ENCODE assay signal across 1 cellular context in the genomic region with DNA sequence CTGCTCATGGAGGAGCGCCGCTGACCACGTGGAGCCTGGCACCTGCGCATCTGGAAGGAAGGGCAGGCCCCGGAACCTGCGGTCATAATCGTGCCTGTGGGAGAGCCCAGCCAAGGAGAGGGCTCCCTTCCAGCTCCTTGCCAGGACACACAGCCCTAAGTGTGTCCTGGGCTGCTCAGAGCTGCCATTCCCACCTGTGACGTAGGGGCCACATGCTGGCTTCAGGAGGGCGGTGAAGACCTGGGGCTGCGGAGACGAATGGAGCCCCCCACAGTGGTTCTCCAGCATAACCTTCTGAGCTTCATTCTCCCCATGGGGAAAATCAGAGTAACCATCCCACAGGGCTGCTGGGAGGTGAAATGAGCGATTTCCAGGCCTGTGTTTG.
TF ChIP-seq lines count a peak whose summit lies in the region.

No MANE protein-coding gene starts in this region.

TF ChIP-seq in K562, 482 proteins besides CTCF, POLR2A, EP300 and RAD21 (continued from another document):
- TF ChIP-seq, protein P1, sequence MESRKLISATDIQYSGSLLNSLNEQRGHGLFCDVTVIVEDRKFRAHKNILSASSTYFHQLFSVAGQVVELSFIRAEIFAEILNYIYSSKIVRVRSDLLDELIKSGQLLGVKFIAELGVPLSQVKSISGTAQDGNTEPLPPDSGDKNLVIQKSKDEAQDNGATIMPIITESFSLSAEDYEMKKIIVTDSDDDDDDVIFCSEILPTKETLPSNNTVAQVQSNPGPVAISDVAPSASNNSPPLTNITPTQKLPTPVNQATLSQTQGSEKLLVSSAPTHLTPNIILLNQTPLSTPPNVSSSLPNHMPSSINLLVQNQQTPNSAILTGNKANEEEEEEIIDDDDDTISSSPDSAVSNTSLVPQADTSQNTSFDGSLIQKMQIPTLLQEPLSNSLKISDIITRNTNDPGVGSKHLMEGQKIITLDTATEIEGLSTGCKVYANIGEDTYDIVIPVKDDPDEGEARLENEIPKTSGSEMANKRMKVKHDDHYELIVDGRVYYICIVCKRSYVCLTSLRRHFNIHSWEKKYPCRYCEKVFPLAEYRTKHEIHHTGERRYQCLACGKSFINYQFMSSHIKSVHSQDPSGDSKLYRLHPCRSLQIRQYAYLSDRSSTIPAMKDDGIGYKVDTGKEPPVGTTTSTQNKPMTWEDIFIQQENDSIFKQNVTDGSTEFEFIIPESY (CRISPR knock-in tag; IDR thresholded peaks at IDR 0.05) = no peak
- TF ChIP-seq MEF2A (IDR thresholded peaks at IDR 0.05; ENCODE audit: control insufficient read depth, low read depth, low read length) (no peak), CCAR2 (IDR thresholded peaks at IDR 0.05; ENCODE audit: low read depth, low read length) (no peak), ILK (tag; IDR thresholded peaks at IDR 0.05; ENCODE audit: borderline replicate concordance, low read depth) (no peak), ZNF551 (CRISPR knock-in tag; IDR thresholded peaks at IDR 0.05) (no peak), TEAD4 (IDR thresholded peaks at IDR 0.05; ENCODE audit: low read length) (no peak), TEAD4 (CRISPR knock-in tag; IDR thresholded peaks at IDR 0.05; ENCODE audit: borderline replicate concordance) (no peak)
